In genomic region chr12:108622921-108623514, GRCh38 we compare ENCODE assay signal across 13 cellular contexts. TPM values are rescaled to one million over a fixed set of nuclear protein-coding genes. Genes with fewer than 3 reads are reported as not detected.
A peak's percentile ranks its signal among the peaks of the same experiment; 100 is the strongest.
DNase-seq lines count a peak whose midpoint lies in the region; ATAC-seq and TF ChIP-seq lines count a peak whose summit lies in the region.
"Had no signal": no experiment of that assay in that cellular context is flagged by ENCODE, and none has a peak within 500 bp of the region (broad histone marks: within the 10 kb centered on the region; RNA-seq: fewer than 3 reads in every experiment).

No MANE protein-coding gene starts in this region.

- no peak overlapping the region; a peak in 1 of 20 replicates for H3K4me3 ChIP-seq in BLaER1 treated with 17β-estradiol and CSF1 and Interleukin-3, amounts not matched to agents 10 nM and 100 nM
- no peak overlapping the region for H3K4me3 ChIP-seq in CD8-positive, alpha-beta T cell (ENCODE audit: low read depth, low read length)
- no peak overlapping the region for H3K4me3 ChIP-seq in ectodermal cell (ENCODE audit: insufficient read depth, low read depth, low read length)
- H3K4me3 ChIP-seq: PC-9 had no signal

- H3K4me3 Mint-ChIP-seq in CD8-positive, alpha-beta T cell: no peak overlapping the region
- no peak overlapping the region for H3K4me3 Mint-ChIP-seq in neural crest cell

- peak overlapping the region; percentile 94 for H3K27ac Mint-ChIP-seq in CD8-positive, alpha-beta T cell
- H3K27ac Mint-ChIP-seq in neural crest cell (ENCODE audit: unreplicated experiment): peak overlapping the region; percentile 97

- intact Hi-C loops in CD8-positive, alpha-beta T cell (cut with DNase I, micrococcal nuclease): loop anchor here in 1 of 2 experiments (10.0 kb wide), 1 partner anchor 938 kb away; the partner anchor contains the start of gene PWP1

- no peaks in the 10 kb centered on the region for H3K9me3 Mint-ChIP-seq in CD8-positive, alpha-beta T cell
- peaks cover 2% of the 10 kb centered on the region for H3K9me3 Mint-ChIP-seq in neural crest cell

- H3K27me3 Mint-ChIP-seq in CD8-positive, alpha-beta T cell (ENCODE audit: low read depth): no peaks in the 10 kb centered on the region
- peaks cover 4% of the 10 kb centered on the region for H3K27me3 Mint-ChIP-seq in neural crest cell (ENCODE audit: low read depth)

- H4K20me1 ChIP-seq in BLaER1 treated with 17β-estradiol and CSF1 and Interleukin-3, amounts not matched to agents 10 nM and 100 nM: no peaks in the 10 kb centered on the region

- CTCF ChIA-PET in CD8-positive, alpha-beta T cell (lab: Charles Lee): interaction anchor here (11.0 kb wide), 1 partner anchor 57 kb away, joined by 353 read pairs; the partner anchor contains the start of genes ISCU and SART3

- TF ChIP-seq CTCF in CD8-positive, alpha-beta T cell (IDR thresholded peaks at IDR 0.05): no peak
- no peak for TF ChIP-seq CTCF in neural crest cell (conservative IDR thresholded peaks at IDR 0.05)

- no peak for ATAC-seq in CD8-positive, alpha-beta T cell
- no peak for ATAC-seq in HG03175 (IDR thresholded peaks at IDR 0.05; ENCODE audit: unreplicated experiment)

- H3K9ac ChIP-seq in BLaER1 treated with 17β-estradiol and CSF1 and Interleukin-3, amounts not matched to agents 10 nM and 100 nM: peak overlapping the region in 2 of 11 experiments; percentile 44 to 49; a peak in 2 of 22 replicates

- no peaks in the 10 kb centered on the region for H3K27me3 ChIP-seq in BLaER1 treated with 17β-estradiol and CSF1 and Interleukin-3, amounts not matched to agents 10 nM and 100 nM
- H3K27me3 ChIP-seq in CD8-positive, alpha-beta T cell (ENCODE audit: insufficient read depth, low read length): no peaks in the 10 kb centered on the region
- no peaks in the 10 kb centered on the region for H3K27me3 ChIP-seq in ectodermal cell (ENCODE audit: control insufficient read depth, insufficient read depth, low read length, poor library complexity, severe bottlenecking)

- H3K4me2 ChIP-seq in BLaER1 treated with 17β-estradiol and CSF1 and Interleukin-3, amounts not matched to agents 10 nM and 100 nM: peak overlapping the region; percentile 54 to 80 (median 69); a peak in 20 of 22 replicates
- H3K4me2 ChIP-seq: PC-9 had no signal

- peaks cover 25 to 73% (median 39%) of the 10 kb centered on the region in 10 experiments for H3K4me1 ChIP-seq in BLaER1 treated with 17β-estradiol and CSF1 and Interleukin-3, amounts not matched to agents 10 nM and 100 nM
- H3K4me1 ChIP-seq in CD8-positive, alpha-beta T cell (ENCODE audit: insufficient read depth, low read length): peaks cover 58% of the 10 kb centered on the region
- peaks cover 10% of the 10 kb centered on the region for H3K4me1 ChIP-seq in ectodermal cell (ENCODE audit: control insufficient read depth, insufficient read depth, low read length)

- H3K36me3 Mint-ChIP-seq in CD8-positive, alpha-beta T cell: peaks cover 73% of the 10 kb centered on the region
- no peaks in the 10 kb centered on the region for H3K36me3 Mint-ChIP-seq in neural crest cell (ENCODE audit: low read depth)

- DNase-seq in CD8-positive, alpha-beta T cell: no peak
- DNase-seq in neural crest cell (ENCODE audit: low read depth, low spot score) (no peak), HuH-7 (ENCODE audit: low spot score) (no peak), cerebellar nuclear complex (lab: John Stamatoyannopoulos, UW) (no peak)
- DNase-seq: activated naive CD4-positive, alpha-beta T cell; GOT3; PC-9 had no signal

- H3K4me1 Mint-ChIP-seq in CD8-positive, alpha-beta T cell (ENCODE audit: low read depth): peaks cover 70% of the 10 kb centered on the region
- H3K4me1 Mint-ChIP-seq in neural crest cell: peaks cover 8% of the 10 kb centered on the region

- WGBS in ectodermal cell, 2 experiments: 95% methylated on average over 14 of the region's 14 CpGs

- H3K27ac ChIP-seq in BLaER1 treated with 17β-estradiol and CSF1 and Interleukin-3, amounts not matched to agents 10 nM and 100 nM: peak overlapping the region in 10 of 11 experiments; percentile 12 to 76 (median 43); a peak in 13 of 22 replicates
- peak overlapping the region; percentile 25 for H3K27ac ChIP-seq in CD8-positive, alpha-beta T cell (ENCODE audit: low read depth, low read length)
- H3K27ac ChIP-seq in ectodermal cell (ENCODE audit: insufficient read depth, low read depth, low read length, poor library complexity, severe bottlenecking): peak overlapping the region; percentile 12
- H3K27ac ChIP-seq: C4-2B, PC-9 had no signal

- peaks cover 0 to 28% (median 0%) of the 10 kb centered on the region in 11 experiments; a peak in 10 of 22 replicates for H3K36me3 ChIP-seq in BLaER1 treated with 17β-estradiol and CSF1 and Interleukin-3, amounts not matched to agents 10 nM and 100 nM
- H3K36me3 ChIP-seq in CD8-positive, alpha-beta T cell (ENCODE audit: insufficient read depth, low read length): peaks cover 40% of the 10 kb centered on the region
- no peaks in the 10 kb centered on the region for H3K36me3 ChIP-seq in ectodermal cell (ENCODE audit: control insufficient read depth, insufficient read depth, low read length)

- H3K9me3 ChIP-seq in BLaER1 treated with 17β-estradiol and CSF1 and Interleukin-3, amounts not matched to agents 10 nM and 100 nM (replicated peaks in 1 of 11): peaks cover 0 to 13% (median 0%) of the 10 kb centered on the region in 11 experiments; a peak in 8 of 22 replicates
- H3K9me3 ChIP-seq in CD8-positive, alpha-beta T cell (ENCODE audit: low read length): no peaks in the 10 kb centered on the region
- H3K9me3 ChIP-seq in ectodermal cell (ENCODE audit: control insufficient read depth, low read length): no peaks in the 10 kb centered on the region

- POLR2A ChIA-PET in CD8-positive, alpha-beta T cell (lab: Charles Lee): interaction anchor here (0.6 to 6.6 kb wide), 4 partner anchors 8 to 59 kb away, joined by 3 to 105 read pairs (median 3); partner anchors contain the start of genes ISCU and SART3

RNA-seq across cellular contexts. Expression of gene SELPLG, which starts 10.7 kb away (rescaled TPM):
- total RNA-seq in CD8-positive, alpha-beta T cell: 10 to 100 TPM; 30.4 to 32.3 TPM
- 0.35 TPM for polyA plus RNA-seq in ectodermal cell (2013, experiment 1 of 4)
- 0.16 TPM for polyA plus RNA-seq in ectodermal cell (2013, experiment 2 of 4)
- 0.16 TPM for polyA plus RNA-seq in ectodermal cell (2013, experiment 3 of 4)
- 0.36 TPM for polyA plus RNA-seq in ectodermal cell (2013, experiment 4 of 4)
- 0.39 and 0.51 TPM in 2 replicates for total RNA-seq in neural crest cell

RNA-seq across cellular contexts. Expression of gene TMEM119, which starts 25.1 kb away (rescaled TPM):
- 1 to 10 TPM; 1.2 to 1.9 TPM for total RNA-seq in CD8-positive, alpha-beta T cell
- 2.1 TPM for polyA plus RNA-seq in ectodermal cell (2013, experiment 1 of 4)
- polyA plus RNA-seq in ectodermal cell (2013, experiment 2 of 4): 2.5 TPM
- 2.2 TPM for polyA plus RNA-seq in ectodermal cell (2013, experiment 3 of 4)
- polyA plus RNA-seq in ectodermal cell (2013, experiment 4 of 4): 2.6 TPM
- total RNA-seq in neural crest cell: 0.72 and 1.0 TPM in 2 replicates
- total RNA-seq: MCF 10A, PC-9, renal cortical epithelial cell had no signal

Comparison
In these comparisons a context has a peak if more than half of its experiments do, and no peak if none do; other contexts are left out.
1. RNA of gene SELPLG, which starts 10.7 kb away (total RNA-seq): 30.4 to 32.3 TPM in CD8-positive, alpha-beta T cell; 0.39 to 0.51 TPM in neural crest cell; every median in the first group is over 10 times any median in the second.
2. Peak in every context shown above with its lines, with median percentiles within 50 percentile points of each other: H3K27ac ChIP-seq.